9 cellular contexts compared by ENCODE assay signal in genomic region chr11:120186799-120187591, GRCh38. TPM values are rescaled to one million over a fixed set of nuclear protein-coding genes. Genes with fewer than 3 reads are reported as not detected.
DNase-seq lines count a peak whose midpoint lies in the region; ATAC-seq, FAIRE-seq and TF ChIP-seq lines count a peak whose summit lies in the region.
"Had no signal": no experiment of that assay in that cellular context is flagged by ENCODE, and none has a peak within 500 bp of the region (broad histone marks: within the 10 kb centered on the region; RNA-seq: fewer than 3 reads in every experiment).

No MANE protein-coding gene starts in this region.

- no peak overlapping the region for H3K9ac ChIP-seq in GM12878 (ENCODE audit: control insufficient read depth, insufficient read depth, low read length)

- H4K20me1 ChIP-seq in GM12878 (ENCODE audit: control insufficient read depth, insufficient read depth), result no peaks in the 10 kb centered on the region

- SMC1A ChIA-PET in GM12878 (lab: Charles Lee; ENCODE audit: uncharacterized antibody, unreplicated experiment), result interaction anchor here (0.9 kb wide), 1 partner anchor 37 kb away, joined by 4 read pairs; no protein-coding TSS in a partner anchor

- intact Hi-C loops in GM12878 (cut with micrococcal nuclease; ENCODE audit: unreplicated experiment), result no loop called here

- no TSS peak for BruUV-seq in GM12878 (replicated peaks; lab: Mats Ljungman, UMichigan)

- H3K9me3 Mint-ChIP-seq in immature natural killer cell, result no peaks in the 10 kb centered on the region

- no peaks in the 10 kb centered on the region for H3K79me2 ChIP-seq in GM12878 (ENCODE audit: control insufficient read depth, insufficient read depth, low read length)

- no peaks in the 10 kb centered on the region; a peak in 3 of 4 replicates for H3K27me3 ChIP-seq in GM12878 (replicated peaks in 1 of 2; ENCODE audit: control insufficient read depth in 2 of 2, insufficient read depth in 2 of 2, low read length in 1 of 2)

- H3K4me3 Mint-ChIP-seq in immature natural killer cell, result no peak overlapping the region

- no peak overlapping the region for H3K27ac Mint-ChIP-seq in immature natural killer cell

- TF ChIP-seq RAD21 in GM12878 (IDR thresholded peaks at IDR 0.05; ENCODE audit: insufficient read depth, low read depth, low read length), result no peak

- H3K36me3 Mint-ChIP-seq in immature natural killer cell, result no peaks in the 10 kb centered on the region

- DNase-seq in AG20443 (ENCODE audit: low spot score) (peak; percentile 30), GM12878 (ENCODE audit: low read depth, low spot score) (peak; percentile 50), mesenteric fat pad (ENCODE audit: low spot score) (peak; percentile 78), SHP77 treated with DMSO at 0.1 percent for 48 hours (lab: John Stamatoyannopoulos, UW) (no peak), immature natural killer cell (no peak), SIG-M5 (lab: John Stamatoyannopoulos, UW) (no peak)

- H3K27ac ChIP-seq in GM12878 (ENCODE audit: control insufficient read depth, insufficient read depth), result no peak overlapping the region

- TF ChIP-seq POLR2A in GM12878 (IDR thresholded peaks at IDR 0.05; ENCODE audit: low read depth, low read length), result no peak

- H3K36me3 ChIP-seq in GM12878 (ENCODE audit: control insufficient read depth in 2 of 2, insufficient read depth in 2 of 2, low read length in 1 of 2), result no peaks in the 10 kb centered on the region

- WGBS in GM12878 (ENCODE audit: insufficient coverage, insufficient replicate concordance, low lambda C conversion rate, missing lambda C conversion rate), result 12% methylated on average over 17 of the region's 17 CpGs

- no peak for FAIRE-seq in GM12878 (lab: Jason Lieb, UNC)

- peaks cover 2 to 9% (median 3%) of the 10 kb centered on the region in 3 donors for H3K27me3 Mint-ChIP-seq in immature natural killer cell (ENCODE audit: low read depth in 3 of 3)

- TF ChIP-seq EP300 in GM12878 (IDR thresholded peaks at IDR 0.05; ENCODE audit: borderline replicate concordance in 1 of 2, control insufficient read depth in 1 of 2, low read depth in 2 of 2, low read length in 2 of 2), result no peak; a peak in 1 of 4 replicates

- TF ChIP-seq CTCF in GM12878 (IDR thresholded peaks at IDR 0.05 in 2 of 3, conservative IDR thresholded peaks at IDR 0.05 in 1 of 3; ENCODE audit: control insufficient read depth in 2 of 3, extremely low read depth in 1 of 3, insufficient read depth in 1 of 3, low read depth in 3 of 3, low read length in 3 of 3), result no peak

- no peaks in the 10 kb centered on the region for H3K4me1 Mint-ChIP-seq in immature natural killer cell

- H3K4me2 ChIP-seq in GM12878 (ENCODE audit: control insufficient read depth, insufficient read depth), result no peak overlapping the region

- ATAC-seq in GM21381 (IDR thresholded peaks at IDR 0.05; ENCODE audit: unreplicated experiment) (peak; percentile 63), GM12878 (peak; percentile 84), GM19455 (IDR thresholded peaks at IDR 0.05; ENCODE audit: unreplicated experiment) (no peak)

- no peaks in the 10 kb centered on the region for H3K9me3 ChIP-seq in GM12878 (replicated peaks; ENCODE audit: control insufficient read depth, insufficient read depth, low read length)

- H3K4me1 ChIP-seq in GM12878 (ENCODE audit: control insufficient read depth, insufficient read depth, low read length), result peaks cover 8% of the 10 kb centered on the region

- in situ Hi-C loops in GM12878 (cut with MboI), result no loop called here

- H3K4me3 ChIP-seq in GM12878, result no peak overlapping the region

- H2AFZ ChIP-seq in GM12878 (ENCODE audit: control insufficient read depth, low read depth, low read length), result no peak overlapping the region

- CTCF ChIA-PET in GM12878 (lab: Yijun Ruan, JAX), result interaction anchor here (1.2 to 1.9 kb wide), 3 partner anchors 42 to 114 kb away, joined by 3 to 4 read pairs (median 4); no protein-coding TSS in a partner anchor

- POLR2A ChIA-PET in GM12878 (lab: Charles Lee), result no interaction called here

- RAD21 ChIA-PET in GM12878 (lab: Charles Lee; ENCODE audit: unreplicated experiment), result interaction anchor here (1.0 kb wide), 1 partner anchor 42 kb away, joined by 3 read pairs; no protein-coding TSS in a partner anchor

TF ChIP-seq in GM12878, 131 proteins besides CTCF, POLR2A, EP300 and RAD21 (continues in another document):
- no peak for TF ChIP-seq YBX1 (IDR thresholded peaks at IDR 0.05)
- peak; percentile 81 for TF ChIP-seq IKZF1 (conservative IDR thresholded peaks at IDR 0.05)
- 0 out of 3 replicates have a peak, but pooled peaks have one; percentile 35 for TF ChIP-seq POU2F2 (IDR thresholded peaks at IDR 0.05; ENCODE audit: borderline replicate concordance, low read depth, low read length)
- 0 out of 2 replicates have a peak, but pooled peaks have one; percentile 21 for TF ChIP-seq DPF2 (IDR thresholded peaks at IDR 0.05)
- TF ChIP-seq TBL1XR1 (IDR thresholded peaks at IDR 0.05; ENCODE audit: low read depth, low read length), result peak; percentile 12; the same call in 1 of the 2 replicates
- peak; percentile 44; the same call in 1 of the 2 replicates for TF ChIP-seq RAD51 (IDR thresholded peaks at IDR 0.05)
- TF ChIP-seq SPI1 (IDR thresholded peaks at IDR 0.05; ENCODE audit: borderline replicate concordance, insufficient read depth, low read depth, low read length), result no peak
- no peak for TF ChIP-seq PKNOX1 (IDR thresholded peaks at IDR 0.05)

RNA-seq across cellular contexts. Expression of gene OAF, which starts 23.8 kb away (rescaled TPM):
- 9.4 and 15.9 TPM in 2 replicates for total RNA-seq in GM12878 (2013; cell fraction: nucleolus; rRNA removed)
- total RNA-seq in GM12878 (2014; rRNA removed) (1.5 and 1.8 TPM in 2 replicates), GM12878 (2014; rRNA removed; fragmentation: Illumina TruSeq; extraction: Trizol) (0.55 and 1.0 TPM in 2 replicates), GM12878 (2021) (1.5 and 2.0 TPM in 2 replicates), mesenteric fat pad (68.4 TPM)
- 0.85 TPM for polyA plus RNA-seq in GM12878 (2011; ENCODE audit: low read depth)
- polyA plus RNA-seq in GM12878 (2011; rRNA removed) (2.5 and 4.7 TPM in 2 replicates), GM12878 (2014; fragmentation: Illumina TruSeq; extraction: Trizol) (0.51 and 0.55 TPM in 2 replicates), GM12878 (2014; fragmentation: Nextera tagmentation; extraction: Ambion mirVana) (under 1 TPM; 0.10 to 0.22 TPM), GM12878 (2014; rRNA removed) (1.5 and 1.6 TPM in 2 replicates), GM12878 (2016; fragmentation: Nextera tagmentation; extraction: Ambion mirVana) (1 to 10 TPM in 1 of 2 experiments, under 1 TPM in 1; 0.24 to 1.1 TPM), immature natural killer cell (1 to 10 TPM; 1.9 to 2.5 (median 2.4) TPM)
- 5.8 and 7.1 TPM in 2 replicates for polyA plus RNA-seq in GM12878 (2011; cell fraction: cytosol; rRNA removed)
- 6.2 and 8.7 TPM in 2 replicates for polyA plus RNA-seq in GM12878 (2011; cell fraction: nucleus; rRNA removed)
- polyA plus RNA-seq in GM12878 (2012), result 1.9 and 2.1 TPM in 2 replicates
- polyA minus RNA-seq in GM12878 (2011; rRNA and poly(A)+ RNA removed), result 1.1 and 3.6 TPM in 2 replicates
- 0.80 and 1.2 TPM in 2 replicates for polyA minus RNA-seq in GM12878 (2011; cell fraction: cytosol; rRNA and poly(A)+ RNA removed)
- 1.9 and 4.7 TPM in 2 replicates for polyA minus RNA-seq in GM12878 (2011; cell fraction: nucleus; rRNA and poly(A)+ RNA removed)

RNA-seq across cellular contexts. Expression of gene TRIM29, which starts 49.1 kb away (rescaled TPM):
- total RNA-seq in GM12878 (2013; cell fraction: nucleolus; rRNA removed), result 0.44 TPM in 1 of 2 replicates, not detected in the other
- not detected in 2 replicates for total RNA-seq in GM12878 (2014; rRNA removed)
- total RNA-seq in GM12878 (2014; rRNA removed; fragmentation: Illumina TruSeq; extraction: Trizol), result not detected in 2 replicates
- not detected in 2 replicates for total RNA-seq in GM12878 (2021)
- polyA plus RNA-seq in GM12878 (2011; ENCODE audit: low read depth), result 0.26 TPM
- polyA plus RNA-seq in GM12878 (2011; rRNA removed), result 0.37 TPM in 1 of 2 replicates, not detected in the other
- polyA plus RNA-seq in GM12878 (2011; cell fraction: cytosol; rRNA removed), result 0.25 and 0.28 TPM in 2 replicates
- 0.10 and 0.21 TPM in 2 replicates for polyA plus RNA-seq in GM12878 (2011; cell fraction: nucleus; rRNA removed)
- polyA plus RNA-seq in GM12878 (2012), result 0.18 and 0.66 TPM in 2 replicates
- polyA plus RNA-seq in GM12878 (2014; fragmentation: Illumina TruSeq; extraction: Trizol), result 0.10 and 0.76 TPM in 2 replicates
- not detected for polyA plus RNA-seq in GM12878 (2014; fragmentation: Nextera tagmentation; extraction: Ambion mirVana)
- 0.04 and 0.08 TPM in 2 replicates for polyA plus RNA-seq in GM12878 (2014; rRNA removed)
- under 1 TPM; 0.26 to 0.67 TPM for polyA plus RNA-seq in GM12878 (2016; fragmentation: Nextera tagmentation; extraction: Ambion mirVana)
- 0.21 and 0.95 TPM in 2 replicates for polyA minus RNA-seq in GM12878 (2011; rRNA and poly(A)+ RNA removed)
- 1.1 and 2.8 TPM in 2 replicates for polyA minus RNA-seq in GM12878 (2011; cell fraction: cytosol; rRNA and poly(A)+ RNA removed)
- polyA minus RNA-seq in GM12878 (2011; cell fraction: nucleus; rRNA and poly(A)+ RNA removed), result 0.29 TPM in 1 of 2 replicates, not detected in the other
- total RNA-seq in mesenteric fat pad, result 1.3 TPM
- not detected for polyA plus RNA-seq in immature natural killer cell
- total RNA-seq: NCI-H460 had no signal

RNA-seq across cellular contexts. Expression of gene POU2F3, which starts 52.9 kb away (rescaled TPM):
- total RNA-seq in GM12878 (2013; cell fraction: nucleolus; rRNA removed), result 10.1 and 12.8 TPM in 2 replicates
- 0.11 and 0.16 TPM in 2 replicates for total RNA-seq in GM12878 (2014; rRNA removed)
- total RNA-seq in GM12878 (2014; rRNA removed; fragmentation: Illumina TruSeq; extraction: Trizol), result 0.18 and 0.22 TPM in 2 replicates
- 0.21 and 0.36 TPM in 2 replicates for total RNA-seq in GM12878 (2021)
- polyA plus RNA-seq in GM12878 (2011; ENCODE audit: low read depth), result not detected
- polyA plus RNA-seq in GM12878 (2011; rRNA removed), result 3.5 and 4.4 TPM in 2 replicates
- 2.5 and 2.6 TPM in 2 replicates for polyA plus RNA-seq in GM12878 (2011; cell fraction: cytosol; rRNA removed)
- 4.4 and 5.4 TPM in 2 replicates for polyA plus RNA-seq in GM12878 (2011; cell fraction: nucleus; rRNA removed)
- 0.22 and 0.36 TPM in 2 replicates for polyA plus RNA-seq in GM12878 (2012)
- polyA plus RNA-seq in GM12878 (2014; fragmentation: Illumina TruSeq; extraction: Trizol), result 0.17 and 0.53 TPM in 2 replicates
- under 1 TPM; 0.15 to 0.37 TPM for polyA plus RNA-seq in GM12878 (2014; fragmentation: Nextera tagmentation; extraction: Ambion mirVana)
- 0.05 and 0.09 TPM in 2 replicates for polyA plus RNA-seq in GM12878 (2014; rRNA removed)
- under 1 TPM; 0.31 to 0.39 TPM for polyA plus RNA-seq in GM12878 (2016; fragmentation: Nextera tagmentation; extraction: Ambion mirVana)
- polyA minus RNA-seq in GM12878 (2011; rRNA and poly(A)+ RNA removed), result 3.5 and 3.6 TPM in 2 replicates
- 0.80 and 2.2 TPM in 2 replicates for polyA minus RNA-seq in GM12878 (2011; cell fraction: cytosol; rRNA and poly(A)+ RNA removed)
- 2.4 and 4.2 TPM in 2 replicates for polyA minus RNA-seq in GM12878 (2011; cell fraction: nucleus; rRNA and poly(A)+ RNA removed)
- 0.19 TPM for total RNA-seq in mesenteric fat pad
- polyA plus RNA-seq in immature natural killer cell, result not detected
- total RNA-seq: NCI-H460 had no signal

Comparison
In these comparisons a context has a peak if more than half of its experiments do, and no peak if none do; other contexts are left out.
1. DNase-seq: peak in AG20443 (single experiment), GM12878 (single experiment) and mesenteric fat pad (single experiment); none in SHP77 treated with DMSO at 0.1 percent for 48 hours (single experiment), immature natural killer cell (0 of 3) and SIG-M5 (single experiment).